8 cellular contexts compared by ENCODE assay signal in the genomic region with DNA sequence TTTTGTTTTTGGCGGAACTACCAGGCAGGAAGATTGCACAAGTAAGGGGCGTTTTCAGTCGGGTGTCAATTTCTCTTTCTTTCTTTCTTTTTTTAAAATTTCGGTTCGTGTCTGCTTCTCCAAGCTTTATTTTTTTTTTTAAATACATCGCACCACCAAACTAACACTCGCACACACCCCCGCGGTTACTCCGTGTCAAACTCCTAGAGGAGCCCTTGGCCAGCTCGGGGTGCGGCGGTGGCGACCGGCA. TPM values are rescaled to one million over a fixed set of nuclear protein-coding genes. Genes with fewer than 3 reads are reported as not detected.
DNase-seq lines count a peak whose midpoint lies in the region; ATAC-seq and TF ChIP-seq lines count a peak whose summit lies in the region.

No MANE protein-coding gene starts in this region.

- H3K9ac ChIP-seq in Loucy (ENCODE audit: low read depth, low read length, poor library complexity, severe bottlenecking), result peak overlapping the region; percentile 82

- peaks cover 33% of the 10 kb centered on the region for H3K79me2 ChIP-seq in Loucy (ENCODE audit: insufficient read depth, low read length)

- H3K36me3 Mint-ChIP-seq in effector memory CD8-positive, alpha-beta T cell (ENCODE audit: insufficient read depth), result peaks cover 4% of the 10 kb centered on the region

- H2AFZ ChIP-seq in Loucy (ENCODE audit: low read length) (peak overlapping the region; percentile 99), neuron (ENCODE audit: low read depth, low read length) (peak overlapping the region; percentile 96)

- peaks cover 32% of the 10 kb centered on the region for H3K4me1 ChIP-seq in Loucy (ENCODE audit: insufficient read depth, low read length, poor library complexity, severe bottlenecking)
- H3K4me1 ChIP-seq in neuron (ENCODE audit: insufficient read depth, low read length), result peaks cover 7% of the 10 kb centered on the region

- no peak for TF ChIP-seq CTCF in Loucy (conservative IDR thresholded peaks at IDR 0.05; ENCODE audit: low read length)

- H3K4me3 Mint-ChIP-seq in effector memory CD8-positive, alpha-beta T cell, result peak overlapping the region; percentile 99

- no peaks in the 10 kb centered on the region for H3K27me3 Mint-ChIP-seq in effector memory CD8-positive, alpha-beta T cell

- H3K27ac Mint-ChIP-seq in effector memory CD8-positive, alpha-beta T cell, result peak overlapping the region; percentile 90 to 93

- no peaks in the 10 kb centered on the region for H3K9me3 Mint-ChIP-seq in effector memory CD8-positive, alpha-beta T cell

- H3F3A ChIP-seq in Loucy (ENCODE audit: low read depth), result peaks cover 3% of the 10 kb centered on the region; the same call in 1 of the 2 replicates

- H3K36me3 ChIP-seq in Loucy (ENCODE audit: insufficient read depth, low read length) (no peaks in the 10 kb centered on the region), neuron (ENCODE audit: insufficient read depth, low read length) (no peaks in the 10 kb centered on the region)

- peak; percentile 34 for ATAC-seq in effector memory CD8-positive, alpha-beta T cell (replicated peaks)

- H3K27me3 ChIP-seq in Loucy (ENCODE audit: insufficient read depth, low read length, poor library complexity, severe bottlenecking) (no peaks in the 10 kb centered on the region), neuron (ENCODE audit: insufficient read depth, low read length) (no peaks in the 10 kb centered on the region)

- H3K4me3 ChIP-seq in Loucy (ENCODE audit: low read length, poor library complexity, severe bottlenecking) (peak overlapping the region; percentile 76), neuron (ENCODE audit: low read length) (peak overlapping the region; percentile 87)

- peaks cover 13% of the 10 kb centered on the region for H4K20me1 ChIP-seq in Loucy (ENCODE audit: insufficient read depth, low read length, poor library complexity, severe bottlenecking)

- peak; percentile 24 for DNase-seq in stimulated activated CD4-positive, alpha-beta T cell treated with anti-CD3 and anti-CD28 coated beads, Interleukin-4, amount 100 ng/mL, for 1 hour
- no peak for DNase-seq in stimulated activated CD4-positive, alpha-beta T cell treated with anti-CD3 and anti-CD28 coated beads, Interleukin-2, amount 100 ng/mL, for 48 hours
- no peak for DNase-seq in effector memory CD8-positive, alpha-beta T cell
- no peak for DNase-seq in dedifferentiated amniotic fluid mesenchymal stem cell (ENCODE audit: extremely low spot score)
- DNase-seq in mucosa of gallbladder (ENCODE audit: low spot score), result no peak
- DNase-seq in inferior parietal cortex (ENCODE audit: extremely low spot score), result no peak

- peak overlapping the region; percentile 94 for H3K4me2 ChIP-seq in Loucy (ENCODE audit: low read depth, low read length, poor library complexity, severe bottlenecking)

- no peaks in the 10 kb centered on the region for H3K9me2 ChIP-seq in Loucy (replicated peaks; ENCODE audit: low read depth, low read length)

- H3K4me1 Mint-ChIP-seq in effector memory CD8-positive, alpha-beta T cell (ENCODE audit: low read depth in 2 of 2), result peaks cover 22 to 32% of the 10 kb centered on the region in 2 donors

- no peaks in the 10 kb centered on the region for H3K9me3 ChIP-seq in Loucy (ENCODE audit: insufficient read depth, low read depth, low read length)
- no peaks in the 10 kb centered on the region for H3K9me3 ChIP-seq in neuron (ENCODE audit: low read length)

RNA-seq across cellular contexts. Expression of a gene that starts 0.3 kb away (rescaled TPM):
- total RNA-seq in mucosa of gallbladder, result 107 TPM
